ENCODE assay signal across 9 cellular contexts in the genomic region with DNA sequence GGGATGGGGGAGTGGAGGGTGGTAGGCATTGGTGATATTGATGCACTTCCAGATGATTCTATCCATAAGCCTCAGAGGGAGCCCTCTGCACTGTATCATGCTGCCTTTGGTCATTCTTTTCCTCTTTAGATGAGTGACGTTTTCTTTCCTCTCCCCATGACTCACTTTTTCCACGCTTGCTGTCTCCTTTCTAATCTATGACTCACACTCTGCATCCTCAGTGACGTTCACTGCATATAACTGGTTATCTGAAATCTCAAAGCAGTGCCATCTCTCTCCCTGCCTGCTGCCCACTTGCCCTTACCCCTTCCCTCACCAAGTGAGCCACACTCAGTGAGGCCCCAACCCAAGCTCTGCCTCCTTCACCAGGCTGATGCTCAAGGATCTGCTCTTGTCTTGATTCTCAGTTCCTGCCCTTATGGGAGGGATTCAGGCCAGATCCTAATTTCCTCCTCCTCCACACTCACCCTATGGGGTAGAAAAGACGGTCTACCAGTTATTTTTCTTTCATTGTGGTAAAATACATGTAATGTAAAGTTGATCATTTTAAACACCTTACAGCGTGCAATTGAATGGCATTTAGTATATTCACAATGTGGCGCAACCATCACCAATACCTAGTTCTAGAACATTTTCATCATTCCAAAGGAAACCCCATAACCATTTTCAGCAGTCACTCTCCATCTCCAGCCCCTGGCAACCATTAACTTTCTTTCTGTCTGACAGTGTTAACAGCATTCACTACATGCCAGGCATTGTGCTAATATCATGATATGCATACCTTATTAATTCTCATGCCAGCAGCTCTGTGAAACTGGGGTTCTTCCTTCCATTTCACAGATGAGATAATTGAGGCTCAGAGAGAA. TPM values are rescaled to one million over a fixed set of nuclear protein-coding genes. Genes with fewer than 3 reads are reported as not detected.
A peak's percentile ranks its signal among the peaks of the same experiment; 100 is the strongest.
DNase-seq lines count a peak whose midpoint lies in the region; ATAC-seq, FAIRE-seq and TF ChIP-seq lines count a peak whose summit lies in the region.
"Had no signal": no experiment of that assay in that cellular context is flagged by ENCODE, and none has a peak within 500 bp of the region (broad histone marks: within the 10 kb centered on the region; RNA-seq: fewer than 3 reads in every experiment).

No MANE protein-coding gene starts in this region.

- no peaks in the 10 kb centered on the region for H3K36me3 ChIP-seq in hepatocyte (replicated peaks; ENCODE audit: insufficient read depth, low read depth)

- FAIRE-seq in urothelium cell line (lab: Jason Lieb, UNC): no peak

- no peak overlapping the region for H3K27ac ChIP-seq in hepatocyte

- no peaks in the 10 kb centered on the region for H3K79me2 ChIP-seq in hepatocyte

- WGBS in hepatocyte (ENCODE audit: low lambda C conversion rate, missing lambda C conversion rate): 68% methylated on average over 6 of the region's 6 CpGs

- H3K9me3 ChIP-seq in hepatocyte (ENCODE audit: low read depth): no peaks in the 10 kb centered on the region

- H3K27me3 ChIP-seq in hepatocyte: no peaks in the 10 kb centered on the region

- no peak for TF ChIP-seq CTCF in hepatocyte (IDR thresholded peaks at IDR 0.05; ENCODE audit: poor library complexity)

- H3K4me2 ChIP-seq in hepatocyte: no peak overlapping the region

- no peak overlapping the region for H2AFZ ChIP-seq in hepatocyte

- no peak for ATAC-seq in GM19452 (IDR thresholded peaks at IDR 0.05; ENCODE audit: unreplicated experiment)

- no peaks in the 10 kb centered on the region for H3K9me2 ChIP-seq in hepatocyte (replicated peaks; ENCODE audit: insufficient read depth)

- DNase-seq in stimulated activated CD4-positive, alpha-beta T cell treated with anti-CD3 and anti-CD28 coated beads, Interleukin-12 subunit alpha, Interleukin-12 subunit beta, amount 100 ng/mL, for 24 hours (ENCODE audit: low read depth in 2 of 2): peak; percentile 3 to 32
- DNase-seq in stimulated activated CD4-positive, alpha-beta T cell treated with anti-CD3 and anti-CD28 coated beads, Interleukin-4, amount 100 ng/mL, for 1 hour: no peak
- DNase-seq in activated CD4-positive, alpha-beta T cell treated with anti-CD3 and anti-CD28 coated beads, Interleukin-2, amount 50 U/mL, for 48 hours: peak; percentile 9 to 46
- DNase-seq in hepatocyte (ENCODE audit: low spot score) (peak; percentile 79), urothelium cell line (ENCODE audit: low spot score) (peak; percentile 72), NCI-H2171 treated with DMSO at 0.1 percent for 48 hours (lab: John Stamatoyannopoulos, UW) (no peak), ureter (ENCODE audit: low spot score) (no peak)

- no peaks in the 10 kb centered on the region for H3K4me1 ChIP-seq in hepatocyte (ENCODE audit: insufficient read depth)

- H4K20me1 ChIP-seq in hepatocyte (ENCODE audit: insufficient read depth, poor library complexity, severe bottlenecking): no peaks in the 10 kb centered on the region

- H3K4me3 ChIP-seq in hepatocyte: no peak overlapping the region
- H3K4me3 ChIP-seq: skin epidermis had no signal

RNA-seq across cellular contexts. Expression of a gene that starts 31.8 kb away (rescaled TPM):
- total RNA-seq in hepatocyte (4.2 and 5.4 TPM in 2 replicates), ureter (12.5 TPM)
- 7.3 and 11.1 TPM in 2 replicates for polyA plus RNA-seq in hepatocyte

Comparison
In these comparisons a context has a peak if more than half of its experiments do, and no peak if none do; other contexts are left out.
1. DNase-seq: peak in stimulated activated CD4-positive, alpha-beta T cell treated with anti-CD3 and anti-CD28 coated beads, Interleukin-12 subunit alpha, Interleukin-12 subunit beta, amount 100 ng/mL, for 24 hours (2 of 2), activated CD4-positive, alpha-beta T cell treated with anti-CD3 and anti-CD28 coated beads, Interleukin-2, amount 50 U/mL, for 48 hours (2 of 2), hepatocyte (single experiment) and urothelium cell line (single experiment); none in stimulated activated CD4-positive, alpha-beta T cell treated with anti-CD3 and anti-CD28 coated beads, Interleukin-4, amount 100 ng/mL, for 1 hour (single experiment), NCI-H2171 treated with DMSO at 0.1 percent for 48 hours (single experiment) and ureter (single experiment).